ENCODE assay signal across 8 cellular contexts in genomic region chr19:11539495-11540365, GRCh38. TPM values are rescaled to one million over a fixed set of nuclear protein-coding genes. Genes with fewer than 3 reads are reported as not detected.
DNase-seq lines count a peak whose midpoint lies in the region; TF ChIP-seq lines count a peak whose summit lies in the region.

No MANE protein-coding gene starts in this region.

- peak overlapping the region in 3 of 5 experiments; percentile 66 to 70 (median 66) for H3K4me3 Mint-ChIP-seq in brain
- no peak overlapping the region for H3K4me3 Mint-ChIP-seq in activated naive CD4-positive, alpha-beta T cell treated with anti-CD3 and anti-CD28 coated beads, Interleukin-2, amount 10 ng/mL, durations not matched to agents 7 days and 5 days

- peak overlapping the region in 2 of 5 experiments; percentile 25 to 84 for H3K27ac Mint-ChIP-seq in brain
- H3K27ac Mint-ChIP-seq in activated naive CD4-positive, alpha-beta T cell treated with anti-CD3 and anti-CD28 coated beads, Interleukin-2, amount 10 ng/mL, durations not matched to agents 7 days and 5 days: no peak overlapping the region

- H3K27ac ChIP-seq in HEK293 (ENCODE audit: extremely low read depth, low read depth, low read length): no peak overlapping the region
- H3K27ac ChIP-seq in suprapubic skin: peak overlapping the region; percentile 15

- POLR2A ChIA-PET in HEK293 (lab: Yijun Ruan, JAX): interaction anchor here (0.5 kb wide), 2 partner anchors 10 to 22 kb away, joined by 3 read pairs; no protein-coding TSS in a partner anchor

- peak; percentile 80 for DNase-seq in iPS-NIHi11 (ENCODE audit: low spot score)
- DNase-seq in suprapubic skin (ENCODE audit: low spot score in 2 of 2): no peak
- no peak for DNase-seq in activated CD4-positive, alpha-beta T cell treated with anti-CD3 and anti-CD28 coated beads for 48 hours
- DNase-seq in globus pallidus (ENCODE audit: low spot score): no peak
- DNase-seq in stimulated activated CD4-positive, alpha-beta T cell treated with anti-CD3 and anti-CD28 coated beads, Interleukin-12 subunit alpha, Interleukin-12 subunit beta, amount 100 ng/mL, for 4 hours: no peak
- no peak for DNase-seq in activated naive CD4-positive, alpha-beta T cell treated with anti-CD3 and anti-CD28 coated beads, Interleukin-2, amount 10 ng/mL, durations not matched to agents 7 days and 5 days

- TF ChIP-seq POLR2A in suprapubic skin (IDR thresholded peaks at IDR 0.05): no peak

- H3K4me1 ChIP-seq in HEK293 (ENCODE audit: control insufficient read depth, insufficient read depth, low read length) (no peaks in the 10 kb centered on the region), suprapubic skin (peaks cover 14% of the 10 kb centered on the region)

- peaks cover 19% of the 10 kb centered on the region for H3K27me3 ChIP-seq in suprapubic skin

- H3K36me3 Mint-ChIP-seq in brain: no peaks in the 10 kb centered on the region
- H3K36me3 Mint-ChIP-seq in activated naive CD4-positive, alpha-beta T cell treated with anti-CD3 and anti-CD28 coated beads, Interleukin-2, amount 10 ng/mL, durations not matched to agents 7 days and 5 days: no peaks in the 10 kb centered on the region

- TF ChIP-seq EP300 in suprapubic skin (IDR thresholded peaks at IDR 0.05): no peak

- H3K36me3 ChIP-seq in HEK293 (ENCODE audit: control insufficient read depth in 2 of 2, insufficient read depth in 1 of 2, low read length in 2 of 2): no peaks in the 10 kb centered on the region
- no peaks in the 10 kb centered on the region for H3K36me3 ChIP-seq in suprapubic skin

- no peak overlapping the region for H3K4me3 ChIP-seq in HEK293 (ENCODE audit: low read depth, low read length)
- peak overlapping the region; percentile 17 for H3K4me3 ChIP-seq in suprapubic skin

- 12% methylated on average over 33 of the region's 36 CpGs for WGBS in suprapubic skin

- TF ChIP-seq CTCF in HEK293 (tag by site-specific recombination; IDR thresholded peaks at IDR 0.05): no peak
- TF ChIP-seq CTCF in brain (conservative IDR thresholded peaks at IDR 0.05): no peak
- no peak for TF ChIP-seq CTCF in suprapubic skin (IDR thresholded peaks at IDR 0.05)

- CTCF ChIA-PET in HEK293 (lab: Yijun Ruan, JAX): no interaction called here
- CTCF ChIA-PET in activated naive CD4-positive, alpha-beta T cell treated with anti-CD3 and anti-CD28 coated beads, Interleukin-2, amount 10 ng/mL, durations not matched to agents 7 days and 5 days (lab: Charles Lee): no interaction called here

- H3K27me3 Mint-ChIP-seq in brain: peaks cover 16% of the 10 kb centered on the region
- peaks cover 64% of the 10 kb centered on the region for H3K27me3 Mint-ChIP-seq in activated naive CD4-positive, alpha-beta T cell treated with anti-CD3 and anti-CD28 coated beads, Interleukin-2, amount 10 ng/mL, durations not matched to agents 7 days and 5 days

- H3K9me3 ChIP-seq in HEK293 (ENCODE audit: control insufficient read depth, insufficient read depth, low read depth, low read length): no peaks in the 10 kb centered on the region
- H3K9me3 ChIP-seq in suprapubic skin: no peaks in the 10 kb centered on the region

- H3K4me1 Mint-ChIP-seq in brain: peaks cover 30% of the 10 kb centered on the region
- H3K4me1 Mint-ChIP-seq in activated naive CD4-positive, alpha-beta T cell treated with anti-CD3 and anti-CD28 coated beads, Interleukin-2, amount 10 ng/mL, durations not matched to agents 7 days and 5 days: peaks cover 9% of the 10 kb centered on the region

- H3K9me3 Mint-ChIP-seq in brain: peaks cover 0 to 2% (median 0%) of the 10 kb centered on the region in 5 experiments
- H3K9me3 Mint-ChIP-seq in activated naive CD4-positive, alpha-beta T cell treated with anti-CD3 and anti-CD28 coated beads, Interleukin-2, amount 10 ng/mL, durations not matched to agents 7 days and 5 days: no peaks in the 10 kb centered on the region

TF ChIP-seq in HEK293, 187 proteins besides CTCF, POLR2A, EP300 and RAD21 (continues in another document):
- no peak for TF ChIP-seq ZNF350 (tag by site-specific recombination; IDR thresholded peaks at IDR 0.05)
- TF ChIP-seq, protein P1, sequence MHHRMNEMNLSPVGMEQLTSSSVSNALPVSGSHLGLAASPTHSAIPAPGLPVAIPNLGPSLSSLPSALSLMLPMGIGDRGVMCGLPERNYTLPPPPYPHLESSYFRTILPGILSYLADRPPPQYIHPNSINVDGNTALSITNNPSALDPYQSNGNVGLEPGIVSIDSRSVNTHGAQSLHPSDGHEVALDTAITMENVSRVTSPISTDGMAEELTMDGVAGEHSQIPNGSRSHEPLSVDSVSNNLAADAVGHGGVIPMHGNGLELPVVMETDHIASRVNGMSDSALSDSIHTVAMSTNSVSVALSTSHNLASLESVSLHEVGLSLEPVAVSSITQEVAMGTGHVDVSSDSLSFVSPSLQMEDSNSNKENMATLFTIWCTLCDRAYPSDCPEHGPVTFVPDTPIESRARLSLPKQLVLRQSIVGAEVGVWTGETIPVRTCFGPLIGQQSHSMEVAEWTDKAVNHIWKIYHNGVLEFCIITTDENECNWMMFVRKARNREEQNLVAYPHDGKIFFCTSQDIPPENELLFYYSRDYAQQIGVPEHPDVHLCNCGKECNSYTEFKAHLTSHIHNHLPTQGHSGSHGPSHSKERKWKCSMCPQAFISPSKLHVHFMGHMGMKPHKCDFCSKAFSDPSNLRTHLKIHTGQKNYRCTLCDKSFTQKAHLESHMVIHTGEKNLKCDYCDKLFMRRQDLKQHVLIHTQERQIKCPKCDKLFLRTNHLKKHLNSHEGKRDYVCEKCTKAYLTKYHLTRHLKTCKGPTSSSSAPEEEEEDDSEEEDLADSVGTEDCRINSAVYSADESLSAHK (tag by site-specific recombination; IDR thresholded peaks at IDR 0.05): no peak
- peak; percentile 49 for TF ChIP-seq EGR2 (tag by site-specific recombination; IDR thresholded peaks at IDR 0.05; ENCODE audit: low read depth)
- TF ChIP-seq ELK4 (IDR thresholded peaks at IDR 0.05; ENCODE audit: borderline replicate concordance, low read depth, low read length): no peak
- peak; percentile 50 for TF ChIP-seq ZFHX2 (tag by site-specific recombination; conservative IDR thresholded peaks at IDR 0.05)
- TF ChIP-seq PATZ1 (tag by site-specific recombination; IDR thresholded peaks at IDR 0.05): peak; percentile 32; the same call in 1 of the 2 replicates
- TF ChIP-seq SP7 (tag by site-specific recombination; IDR thresholded peaks at IDR 0.05): no peak
- TF ChIP-seq ZNF621 (tag by site-specific recombination; IDR thresholded peaks at IDR 0.05): no peak
- peak; percentile 77 for TF ChIP-seq ZNF398 (tag by site-specific recombination; IDR thresholded peaks at IDR 0.05)
- no peak for TF ChIP-seq ZEB2 (tag by site-specific recombination; IDR thresholded peaks at IDR 0.05)
- TF ChIP-seq TCF7L2 (IDR thresholded peaks at IDR 0.05; ENCODE audit: borderline replicate concordance, low read depth, low read length): no peak
- TF ChIP-seq ZNF514 (tag by site-specific recombination; IDR thresholded peaks at IDR 0.05): no peak

RNA-seq across cellular contexts. Expression of gene CNN1, which starts 1.1 kb away (rescaled TPM):
- polyA plus RNA-seq in brain (ENCODE audit: insufficient read depth, low read depth, low replicate concordance): 3.1 TPM
- total RNA-seq in suprapubic skin: 10 to 100 TPM; 19.9 to 31.6 (median 24.2) TPM

RNA-seq across cellular contexts. Expression of gene ECSIT, which starts 10.8 kb away (rescaled TPM):
- 75.7 TPM for polyA plus RNA-seq in brain (ENCODE audit: insufficient read depth, low read depth, low replicate concordance)
- total RNA-seq in suprapubic skin: 10 to 100 TPM; 40.4 to 65.7 (median 57.8) TPM

RNA-seq across cellular contexts. Expression of gene ELOF1, which starts 19.3 kb away (rescaled TPM):
- polyA plus RNA-seq in brain (ENCODE audit: insufficient read depth, low read depth, low replicate concordance): 90.6 TPM
- total RNA-seq in suprapubic skin: 10 to 100 TPM; 30.6 to 55.3 (median 41.1) TPM

RNA-seq across cellular contexts. Expression of gene ZNF653, which starts 34.1 kb away (rescaled TPM):
- 15.8 TPM for polyA plus RNA-seq in brain (ENCODE audit: insufficient read depth, low read depth, low replicate concordance)
- total RNA-seq in suprapubic skin: 10 to 100 TPM; 10.1 to 19.1 (median 11.8) TPM

RNA-seq across cellular contexts. Expression of gene ACP5, which starts 37.7 kb away (rescaled TPM):
- 12.8 TPM for polyA plus RNA-seq in brain (ENCODE audit: insufficient read depth, low read depth, low replicate concordance)
- 10 to 100 TPM; 18.0 to 40.1 (median 32.8) TPM for total RNA-seq in suprapubic skin
